Comparison of ENCODE assay signal across 1 cellular context in genomic region chr5:686936-687335, GRCh38. TPM values are rescaled to one million over a fixed set of nuclear protein-coding genes. Genes with fewer than 3 reads are reported as not detected.
"Had no signal": no experiment of that assay in that cellular context is flagged by ENCODE, and none has a peak within 500 bp of the region (broad histone marks: within the 10 kb centered on the region; RNA-seq: fewer than 3 reads in every experiment).

No MANE protein-coding gene starts in this region.

RNA-seq across cellular contexts. Expression of gene TPPP, which starts 6.2 kb away (rescaled TPM):
- total RNA-seq: activated T-helper 1 cell treated with anti-CD3 and anti-CD28 coated beads, Interleukin-12 subunit alpha, Interleukin-12 subunit beta, Interleukin-2, Interleukin-4 antibody, amounts not matched to agents 30 ng/mL and 10 ng/mL and 1 ng/mL, durations not matched to agents 14 hours and 24 hours and 36 hours had no signal
